ENCODE assay signal across 14 cellular contexts in genomic region chr10:99681553-99681952, GRCh38. TPM values are rescaled to one million over a fixed set of nuclear protein-coding genes. Genes with fewer than 3 reads are reported as not detected.
DNase-seq lines count a peak whose midpoint lies in the region; ATAC-seq and TF ChIP-seq lines count a peak whose summit lies in the region.
"Had no signal": no experiment of that assay in that cellular context is flagged by ENCODE, and none has a peak within 500 bp of the region (broad histone marks: within the 10 kb centered on the region; RNA-seq: fewer than 3 reads in every experiment).

No MANE protein-coding gene starts in this region.

- no peaks in the 10 kb centered on the region for H3K9me3 Mint-ChIP-seq in nephron

- ATAC-seq in GM18867 (IDR thresholded peaks at IDR 0.05; ENCODE audit: unreplicated experiment) (no peak), mucosa of descending colon (no peak), GM18870 (IDR thresholded peaks at IDR 0.05; ENCODE audit: unreplicated experiment) (no peak)

- peaks cover 5% of the 10 kb centered on the region for H3K4me1 Mint-ChIP-seq in nephron

- intact Hi-C loops in mucosa of descending colon (cut with DNase I, micrococcal nuclease) = no loop called here

- peak overlapping the region; percentile 52 to 83 (median 65) for H3K27ac Mint-ChIP-seq in nephron

- H3K36me3 Mint-ChIP-seq in nephron (ENCODE audit: low read depth) = peaks cover 20% of the 10 kb centered on the region

- H3K9me3 ChIP-seq in mucosa of descending colon = no peaks in the 10 kb centered on the region
- H3K9me3 ChIP-seq: uterus had no signal

- H3K36me3 ChIP-seq in mucosa of descending colon (ENCODE audit: low read depth) = no peaks in the 10 kb centered on the region
- H3K36me3 ChIP-seq: uterus had no signal

- H3K4me3 ChIP-seq in epithelial cell of esophagus (ENCODE audit: low read length) (no peak overlapping the region), mucosa of descending colon (no peak overlapping the region)
- H3K4me3 ChIP-seq: uterus had no signal

- peak; percentile 72 for DNase-seq in ELR (ENCODE audit: low read depth)
- peak; percentile 17 for DNase-seq in NCI-H460 (ENCODE audit: extremely low read depth, low read depth)
- peak; percentile 95 for DNase-seq in epithelial cell of esophagus (ENCODE audit: low read depth)
- DNase-seq in mucosa of descending colon = no peak
- DNase-seq: activated T-cell treated with anti-CD3 and anti-CD28 coated beads for 4 hours; midbrain; NCI-H1694; small intestine; stimulated activated CD8-positive, alpha-beta memory T cell treated with anti-CD3 and anti-CD28 coated beads, Interleukin-4, amount 100 ng/mL, for 48 hours; uterus; WERI-Rb-1 had no signal

- no peak overlapping the region for H3K4me3 Mint-ChIP-seq in nephron

- H3K27me3 Mint-ChIP-seq in nephron (ENCODE audit: low read depth) = no peaks in the 10 kb centered on the region

- TF ChIP-seq CTCF in epithelial cell of esophagus (IDR thresholded peaks at IDR 0.05; ENCODE audit: insufficient read depth, low read depth, low read length, missing control alignments) (no peak), nephron (IDR thresholded peaks at IDR 0.05; ENCODE audit: unreplicated experiment in 3 of 3) (no peak), mucosa of descending colon (IDR thresholded peaks at IDR 0.05) (no peak)

- H3K4me1 ChIP-seq in mucosa of descending colon (ENCODE audit: low read depth) = peaks cover 10% of the 10 kb centered on the region
- H3K4me1 ChIP-seq: uterus had no signal

RNA-seq across cellular contexts. Expression of gene ENTPD7, which starts 22.2 kb away (rescaled TPM):
- 14.8 and 17.6 TPM in 2 replicates for total RNA-seq in NCI-H460 (2014; rRNA removed; shearing (Covaris generic))
- polyA plus RNA-seq in NCI-H460 (2014; cell fraction: nucleus; rRNA removed) = 3.2 and 4.8 TPM in 2 replicates
- total RNA-seq in mucosa of descending colon = 10 to 100 TPM; 10.2 to 20.5 (median 14.3) TPM

RNA-seq across cellular contexts. Expression of gene COX15, which starts 50.4 kb away (rescaled TPM):
- 49.4 and 56.5 TPM in 2 replicates for total RNA-seq in NCI-H460 (2014; rRNA removed; shearing (Covaris generic))
- polyA plus RNA-seq in NCI-H460 (2014; cell fraction: nucleus; rRNA removed) = 42.5 and 52.1 TPM in 2 replicates
- 10 to 100 TPM; 34.0 to 51.3 (median 46.1) TPM for total RNA-seq in mucosa of descending colon

RNA-seq across cellular contexts. Expression of gene CUTC, which starts 50.5 kb away (rescaled TPM):
- total RNA-seq in NCI-H460 (2014; rRNA removed; shearing (Covaris generic)) = 51.7 and 66.0 TPM in 2 replicates
- 66.9 and 74.6 TPM in 2 replicates for polyA plus RNA-seq in NCI-H460 (2014; cell fraction: nucleus; rRNA removed)
- 10 to 100 TPM; 10.7 to 22.1 (median 11.4) TPM for total RNA-seq in mucosa of descending colon

Comparison
In these comparisons a context has a peak if more than half of its experiments do, and no peak if none do; other contexts are left out.
1. DNase-seq: peak in ELR (single experiment), NCI-H460 (single experiment) and epithelial cell of esophagus (single experiment); none in mucosa of descending colon (0 of 3).